In the genomic region with DNA sequence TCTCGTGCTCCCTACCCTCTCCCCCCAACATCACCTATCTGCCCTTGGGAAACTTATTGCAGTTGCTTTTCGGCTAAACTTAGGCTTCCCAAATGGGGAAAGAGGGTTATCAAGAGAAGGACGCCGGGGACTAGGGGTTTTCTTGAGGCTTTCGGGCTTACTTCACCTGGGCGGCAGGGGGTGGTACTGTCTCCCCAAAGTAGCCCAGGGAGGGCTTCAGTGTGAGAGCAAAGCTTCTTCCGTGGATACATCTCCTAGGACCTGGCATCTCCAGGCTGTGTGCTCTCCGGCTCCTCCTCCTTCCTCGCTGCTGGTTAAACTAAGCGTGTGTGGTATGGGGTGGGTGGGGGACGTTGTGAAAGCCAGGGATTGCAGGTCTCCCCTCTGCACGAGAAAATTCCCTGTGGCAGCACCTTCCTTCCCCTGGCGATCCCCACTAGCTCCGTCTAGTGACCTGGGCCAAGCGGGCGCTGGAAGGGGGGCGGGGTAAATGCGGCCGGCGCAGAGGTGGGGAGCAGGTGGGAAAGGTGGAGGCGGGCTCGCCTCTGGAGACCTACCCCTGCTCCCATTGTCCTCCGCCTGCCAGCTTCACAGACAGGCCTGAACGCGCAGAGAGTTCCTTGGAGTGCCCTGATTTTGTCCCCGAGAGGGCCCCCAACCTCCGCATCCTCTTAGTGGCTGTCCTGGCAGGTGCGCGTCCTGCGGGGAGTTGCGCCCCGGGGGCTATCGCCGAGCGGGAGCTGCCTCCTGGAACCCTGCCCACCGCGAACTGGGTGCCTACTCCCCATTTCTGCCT, we compare ENCODE assay signal across 8 cellular contexts. TPM values are rescaled to one million over a fixed set of nuclear protein-coding genes. Genes with fewer than 3 reads are reported as not detected.
DNase-seq lines count a peak whose midpoint lies in the region; ATAC-seq, FAIRE-seq and TF ChIP-seq lines count a peak whose summit lies in the region.

No MANE protein-coding gene starts in this region.

- POLR2A ChIA-PET in CD8-positive, alpha-beta memory T cell (lab: Charles Lee): no interaction called here
- POLR2A ChIA-PET in GM12878 (lab: Charles Lee): interaction anchor here (0.6 kb wide), 1 partner anchor 137 kb away, joined by 4 read pairs; no protein-coding TSS in a partner anchor

- H3K4me1 ChIP-seq in CD8-positive, alpha-beta memory T cell (ENCODE audit: insufficient read depth, low read length): no peaks in the 10 kb centered on the region
- H3K4me1 ChIP-seq in GM12878 (ENCODE audit: control insufficient read depth, insufficient read depth, low read length): no peaks in the 10 kb centered on the region
- H3K4me1 ChIP-seq in Karpas-422 (ENCODE audit: low read length): no peaks in the 10 kb centered on the region

- FAIRE-seq in GM12878 (lab: Jason Lieb, UNC): no peak

- SMC1A ChIA-PET in GM12878 (lab: Charles Lee; ENCODE audit: uncharacterized antibody, unreplicated experiment): no interaction called here

- H3K36me3 Mint-ChIP-seq in CD8-positive, alpha-beta memory T cell: no peaks in the 10 kb centered on the region
- no peaks in the 10 kb centered on the region for H3K36me3 Mint-ChIP-seq in stimulated activated naive B cell treated with anti-CD40 and anti-IgM and Interleukin-4, amounts not matched to agents 10 μg/mL and 1 μg/mL and 100 μg/mL, for 72 hours

- 17% methylated on average over 37 of the region's 37 CpGs for WGBS in GM12878 (ENCODE audit: insufficient coverage, insufficient replicate concordance, low lambda C conversion rate, missing lambda C conversion rate)

- H3K36me3 ChIP-seq in CD8-positive, alpha-beta memory T cell (ENCODE audit: insufficient read depth, low read length): no peaks in the 10 kb centered on the region
- H3K36me3 ChIP-seq in GM12878 (ENCODE audit: control insufficient read depth in 2 of 2, insufficient read depth in 2 of 2, low read length in 1 of 2) (no peaks in the 10 kb centered on the region), Karpas-422 (ENCODE audit: insufficient read depth, low read length) (no peaks in the 10 kb centered on the region)

- no peak for TF ChIP-seq EP300 in GM12878 (IDR thresholded peaks at IDR 0.05; ENCODE audit: borderline replicate concordance in 1 of 2, control insufficient read depth in 1 of 2, low read depth in 2 of 2, low read length in 2 of 2)

- H3K4me3 Mint-ChIP-seq in CD8-positive, alpha-beta memory T cell: peak overlapping the region; percentile 32 to 80 (median 74)
- peak overlapping the region; percentile 81 to 85 for H3K4me3 Mint-ChIP-seq in stimulated activated naive B cell treated with anti-CD40 and anti-IgM and Interleukin-4, amounts not matched to agents 10 μg/mL and 1 μg/mL and 100 μg/mL, for 72 hours

- H3K4me2 ChIP-seq in GM12878 (ENCODE audit: control insufficient read depth, insufficient read depth) (no peak overlapping the region), Karpas-422 (ENCODE audit: low read depth, low read length, poor library complexity, severe bottlenecking) (no peak overlapping the region)

- CTCF ChIA-PET in CD8-positive, alpha-beta memory T cell (lab: Charles Lee): no interaction called here
- CTCF ChIA-PET in GM12878 (lab: Yijun Ruan, JAX): interaction anchor here (1.4 kb wide), 1 partner anchor 249 kb away, joined by 4 read pairs; no protein-coding TSS in a partner anchor

- peaks cover 0 to 6% (median 2%) of the 10 kb centered on the region in 3 donors for H3K4me1 Mint-ChIP-seq in CD8-positive, alpha-beta memory T cell
- H3K4me1 Mint-ChIP-seq in stimulated activated naive B cell treated with anti-CD40 and anti-IgM and Interleukin-4, amounts not matched to agents 10 μg/mL and 1 μg/mL and 100 μg/mL, for 72 hours: peaks cover 11 to 27% of the 10 kb centered on the region in 2 donors

- H4K20me1 ChIP-seq in GM12878 (ENCODE audit: control insufficient read depth, insufficient read depth) (no peaks in the 10 kb centered on the region), Karpas-422 (ENCODE audit: insufficient read depth, low read depth, low read length) (no peaks in the 10 kb centered on the region)

- no peak for TF ChIP-seq POLR2A in GM12878 (IDR thresholded peaks at IDR 0.05; ENCODE audit: low read depth, low read length)

- in situ Hi-C loops in GM12878 (cut with MboI): no loop called here

- peaks cover 18 to 34% of the 10 kb centered on the region in 2 donors for H3K27me3 Mint-ChIP-seq in CD8-positive, alpha-beta memory T cell
- H3K27me3 Mint-ChIP-seq in stimulated activated naive B cell treated with anti-CD40 and anti-IgM and Interleukin-4, amounts not matched to agents 10 μg/mL and 1 μg/mL and 100 μg/mL, for 72 hours: peaks cover 38 to 53% of the 10 kb centered on the region in 2 donors

- BruUV-seq in GM12878 (replicated peaks; lab: Mats Ljungman, UMichigan): no TSS peak

- intact Hi-C loops in GM12878 (cut with micrococcal nuclease; ENCODE audit: unreplicated experiment): loop anchor here (2.0 to 10.0 kb wide), 4 partner anchors 85 to 1037 kb away; no protein-coding TSS in a partner anchor

- RAD21 ChIA-PET in GM12878 (lab: Charles Lee; ENCODE audit: unreplicated experiment): no interaction called here

- ATAC-seq in HG03025 (IDR thresholded peaks at IDR 0.05; ENCODE audit: low FRiP score, unreplicated experiment): peak; percentile 4
- peak; percentile 56 for ATAC-seq in GM12878
- peak in 1 of 2 donors; percentile 9 for ATAC-seq in stimulated activated naive B cell treated with anti-CD40 and anti-IgM and Interleukin-4, amounts not matched to agents 10 μg/mL and 1 μg/mL and 100 μg/mL, for 72 hours (replicated peaks)

- no peaks in the 10 kb centered on the region for H3K9me3 ChIP-seq in CD8-positive, alpha-beta memory T cell (ENCODE audit: low read length)
- no peaks in the 10 kb centered on the region; the same call in 2 of the 3 replicates for H3K9me3 ChIP-seq in GM12878 (replicated peaks; ENCODE audit: control insufficient read depth, insufficient read depth, low read length)
- peaks cover 4% of the 10 kb centered on the region; the same call in 1 of the 2 replicates for H3K9me3 ChIP-seq in Karpas-422 (ENCODE audit: low read length)

- no peak overlapping the region for H3K4me3 ChIP-seq in CD8-positive, alpha-beta memory T cell (ENCODE audit: low read length)
- H3K4me3 ChIP-seq in GM12878: no peak overlapping the region
- H3K4me3 ChIP-seq in Karpas-422 (ENCODE audit: low read length): no peak overlapping the region

- H3K9me3 Mint-ChIP-seq in CD8-positive, alpha-beta memory T cell: peaks cover 3 to 17% (median 8%) of the 10 kb centered on the region in 5 donors
- no peaks in the 10 kb centered on the region for H3K9me3 Mint-ChIP-seq in stimulated activated naive B cell treated with anti-CD40 and anti-IgM and Interleukin-4, amounts not matched to agents 10 μg/mL and 1 μg/mL and 100 μg/mL, for 72 hours

- H3K27me3 ChIP-seq in CD8-positive, alpha-beta memory T cell (ENCODE audit: insufficient read depth, low read length, poor library complexity, severe bottlenecking): peaks cover 6% of the 10 kb centered on the region
- H3K27me3 ChIP-seq in GM12878 (replicated peaks in 1 of 2; ENCODE audit: control insufficient read depth in 2 of 2, insufficient read depth in 2 of 2, low read length in 1 of 2) (peaks cover 1 to 3% of the 10 kb centered on the region in 2 experiments; a peak in 3 of 4 replicates), Karpas-422 (ENCODE audit: low read length) (no peaks in the 10 kb centered on the region)

- no peak for DNase-seq in CD8-positive, alpha-beta memory T cell
- DNase-seq in GM12878 (ENCODE audit: low read depth, low spot score): no peak
- peak; percentile 53 for DNase-seq in kidney glomerular epithelial cell (lab: John Stamatoyannopoulos, UW)
- no peak for DNase-seq in stimulated activated naive B cell treated with anti-CD40 and anti-IgM and Interleukin-4, amounts not matched to agents 10 μg/mL and 1 μg/mL and 100 μg/mL, for 72 hours
- no peak for DNase-seq in NCI-H2029 (lab: John Stamatoyannopoulos, UW)
- no peak for DNase-seq in Karpas-422
- no peak for DNase-seq in NOMO-1 treated with dmso at 0.1 percent for 144 hours (lab: John Stamatoyannopoulos, UW; ENCODE audit: unreplicated experiment)

- H2AFZ ChIP-seq in GM12878 (ENCODE audit: control insufficient read depth, low read depth, low read length): no peak overlapping the region
- no peak overlapping the region for H2AFZ ChIP-seq in Karpas-422 (ENCODE audit: low read length)

- peak overlapping the region in 2 of 8 donors; percentile 29 to 92 for H3K27ac Mint-ChIP-seq in CD8-positive, alpha-beta memory T cell
- peak overlapping the region; percentile 27 for H3K27ac Mint-ChIP-seq in stimulated activated naive B cell treated with anti-CD40 and anti-IgM and Interleukin-4, amounts not matched to agents 10 μg/mL and 1 μg/mL and 100 μg/mL, for 72 hours

- H3K9ac ChIP-seq in GM12878 (ENCODE audit: control insufficient read depth, insufficient read depth, low read length) (no peak overlapping the region), Karpas-422 (ENCODE audit: low read length) (no peak overlapping the region)

- no peaks in the 10 kb centered on the region for H3K9me2 ChIP-seq in Karpas-422 (replicated peaks; ENCODE audit: insufficient read depth, low read length)

- no peak for TF ChIP-seq RAD21 in GM12878 (IDR thresholded peaks at IDR 0.05; ENCODE audit: insufficient read depth, low read depth, low read length)

- H3K27ac ChIP-seq in CD8-positive, alpha-beta memory T cell (ENCODE audit: low read depth, low read length): no peak overlapping the region
- H3K27ac ChIP-seq in GM12878 (ENCODE audit: control insufficient read depth, insufficient read depth) (no peak overlapping the region), Karpas-422 (ENCODE audit: low read length) (no peak overlapping the region)

- peak in 1 of 3 experiments; percentile 25; a peak in 1 of 6 replicates for TF ChIP-seq CTCF in GM12878 (IDR thresholded peaks at IDR 0.05 in 2 of 3, conservative IDR thresholded peaks at IDR 0.05 in 1 of 3; ENCODE audit: control insufficient read depth in 2 of 3, extremely low read depth in 1 of 3, insufficient read depth in 1 of 3, low read depth in 3 of 3, low read length in 3 of 3)

- H3K79me2 ChIP-seq in GM12878 (ENCODE audit: control insufficient read depth, insufficient read depth, low read length): no peaks in the 10 kb centered on the region
- no peaks in the 10 kb centered on the region for H3K79me2 ChIP-seq in Karpas-422 (ENCODE audit: low read length)

RNA-seq across cellular contexts. Expression of gene PLXDC2, which starts 1.2 kb away (rescaled TPM):
- total RNA-seq in CD8-positive, alpha-beta memory T cell: under 1 TPM; 0.15 to 0.38 TPM
- polyA plus RNA-seq in CD8-positive, alpha-beta memory T cell: 1.5 TPM
- 0.33 and 0.47 TPM in 2 replicates for total RNA-seq in GM12878 (2013; cell fraction: nucleolus; rRNA removed)
- total RNA-seq in GM12878 (2014; rRNA removed) (0.05 and 0.06 TPM in 2 replicates), GM12878 (2014; rRNA removed; fragmentation: Illumina TruSeq; extraction: Trizol) (0.09 and 0.22 TPM in 2 replicates), GM12878 (2021) (0.08 and 0.31 TPM in 2 replicates)
- polyA plus RNA-seq in GM12878 (2011; ENCODE audit: low read depth): not detected
- polyA plus RNA-seq in GM12878 (2011; rRNA removed) (1.5 and 1.8 TPM in 2 replicates), GM12878 (2014; fragmentation: Illumina TruSeq; extraction: Trizol) (0.02 and 0.12 TPM in 2 replicates), GM12878 (2014; fragmentation: Nextera tagmentation; extraction: Ambion mirVana) (under 1 TPM in 1 of 2 experiments, not detected in 1; 0.05 TPM), GM12878 (2014; rRNA removed) (0.05 TPM in 2 replicates), GM12878 (2016; fragmentation: Nextera tagmentation; extraction: Ambion mirVana) (under 1 TPM in 1 of 2 experiments, not detected in 1; 0.16 TPM)
- 1.1 and 1.5 TPM in 2 replicates for polyA plus RNA-seq in GM12878 (2011; cell fraction: cytosol; rRNA removed)
- polyA plus RNA-seq in GM12878 (2011; cell fraction: nucleus; rRNA removed): 1.1 and 1.3 TPM in 2 replicates
- 0.01 and 0.14 TPM in 2 replicates for polyA plus RNA-seq in GM12878 (2012)
- polyA minus RNA-seq in GM12878 (2011; rRNA and poly(A)+ RNA removed): 2.6 and 3.9 TPM in 2 replicates
- polyA minus RNA-seq in GM12878 (2011; cell fraction: cytosol; rRNA and poly(A)+ RNA removed): 0.67 and 0.73 TPM in 2 replicates
- 3.0 and 3.3 TPM in 2 replicates for polyA minus RNA-seq in GM12878 (2011; cell fraction: nucleus; rRNA and poly(A)+ RNA removed)
- total RNA-seq in Karpas-422 (2014; rRNA removed; shearing (Covaris generic); ENCODE audit: low replicate concordance): not detected in 2 replicates
